8 cellular contexts compared by ENCODE assay signal in genomic region chr3:47420511-47421484, GRCh38. TPM values are rescaled to one million over a fixed set of nuclear protein-coding genes. Genes with fewer than 3 reads are reported as not detected.
DNase-seq lines count a peak whose midpoint lies in the region; ATAC-seq, FAIRE-seq and TF ChIP-seq lines count a peak whose summit lies in the region.

No MANE protein-coding gene starts in this region.

- peak; percentile 81 for ATAC-seq in HG03175 (IDR thresholded peaks at IDR 0.05; ENCODE audit: unreplicated experiment)

- peak; percentile 84 for DNase-seq in GM18507 (ENCODE audit: extremely low spot score, insufficient read length, low read depth)
- DNase-seq in NCI-H526 (lab: John Stamatoyannopoulos, UW) = peak; percentile 83 to 90
- peak; percentile 89 for DNase-seq in activated CD4-positive, alpha-beta T cell treated with anti-CD3 and anti-CD28 coated beads, Interleukin-2, amount 50 U/mL, for 1 hour
- peak; percentile 92 for DNase-seq in dermis blood vessel endothelial cell
- DNase-seq in lower leg skin (ENCODE audit: low spot score in 2 of 2) = peak; percentile 87 to 98
- peak; percentile 86 to 90 for DNase-seq in stimulated activated CD4-positive, alpha-beta T cell treated with anti-CD3 and anti-CD28 coated beads, Interleukin-4, amount 100 ng/mL, for 48 hours (ENCODE audit: low read depth in 2 of 2)

- FAIRE-seq in A204.1 (lab: Jason Lieb, UNC) = peak; percentile 65
- peak; percentile 97 for FAIRE-seq in GM18507 (lab: Jason Lieb, UNC)

- TF ChIP-seq POLR2A in lower leg skin (IDR thresholded peaks at IDR 0.05) = no peak

- TF ChIP-seq CTCF in lower leg skin (IDR thresholded peaks at IDR 0.05) = peak in 1 of 3 donors; percentile 77

- no peak overlapping the region for H3K4me3 ChIP-seq in lower leg skin (ENCODE audit: low read depth, poor library complexity, severe bottlenecking)

- intact Hi-C loops in lower leg skin (cut with DNase I; ENCODE audit: low total_unique reads) = loop anchor here (2.0 to 10.0 kb wide), 2 partner anchors 56 to 374 kb away; no protein-coding TSS in a partner anchor

- 70% methylated on average over 28 to 29 of the region's 29 CpGs for WGBS in lower leg skin, 2 donors

RNA-seq across cellular contexts. Expression of gene PTPN23, which starts 40.0 kb away (rescaled TPM):
- total RNA-seq in dermis blood vessel endothelial cell (21.4 and 41.4 TPM in 2 replicates), lower leg skin (10 to 100 TPM; 34.3 to 49.6 (median 37.8) TPM)

RNA-seq across cellular contexts. Expression of gene SCAP, which starts 54.9 kb away (rescaled TPM):
- total RNA-seq in dermis blood vessel endothelial cell (83.0 and 116 TPM in 2 replicates), lower leg skin (100 to 1,000 TPM; 100 to 188 (median 123) TPM)
